ENCODE assay signal across 26 cellular contexts in the genomic region with DNA sequence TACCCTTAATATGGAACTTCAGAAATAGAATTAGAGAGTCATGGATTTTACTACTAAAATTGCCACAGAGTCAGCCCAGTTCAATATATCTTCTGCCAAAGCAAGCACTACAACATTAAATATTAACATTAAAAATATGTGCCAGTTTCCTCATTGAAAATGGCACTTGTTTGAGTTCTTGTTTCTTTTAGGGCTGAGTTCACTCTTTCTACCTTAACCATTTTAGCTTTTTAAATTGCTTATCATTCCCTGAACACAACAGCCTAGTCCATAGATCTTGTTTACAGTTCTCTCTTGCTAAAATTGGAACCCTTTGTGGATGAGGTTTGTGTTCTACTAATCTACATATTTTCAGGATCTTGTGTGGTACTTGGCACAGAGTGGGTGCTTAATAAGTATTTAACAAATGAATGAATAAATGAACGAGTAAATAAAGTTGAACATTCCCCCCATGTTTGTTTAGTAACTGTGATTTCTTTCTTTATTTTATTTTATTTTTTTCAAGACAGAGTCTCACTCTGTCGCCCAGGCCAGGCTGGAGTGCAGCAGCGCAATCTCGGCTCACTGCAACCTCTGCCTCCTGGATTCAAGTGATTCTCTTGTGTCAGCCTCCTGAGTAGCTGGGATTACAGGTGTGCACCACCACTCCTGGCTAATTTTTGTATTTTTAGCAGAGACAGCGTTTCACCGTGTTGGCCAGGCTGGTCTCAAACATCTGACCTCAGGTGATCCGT. TPM values are rescaled to one million over a fixed set of nuclear protein-coding genes. Genes with fewer than 3 reads are reported as not detected.
A peak's percentile ranks its signal among the peaks of the same experiment; 100 is the strongest.
DNase-seq lines count a peak whose midpoint lies in the region; ATAC-seq, FAIRE-seq and TF ChIP-seq lines count a peak whose summit lies in the region.
"Had no signal": no experiment of that assay in that cellular context is flagged by ENCODE, and none has a peak within 500 bp of the region (broad histone marks: within the 10 kb centered on the region; RNA-seq: fewer than 3 reads in every experiment).

No MANE protein-coding gene starts in this region.

- POLR2A ChIA-PET in HepG2 (lab: Yijun Ruan, JAX) = no interaction called here

- H3K36me3 ChIP-seq in liver (ENCODE audit: control insufficient read depth in 4 of 4, insufficient read depth in 3 of 4, low read depth in 1 of 4, low read length in 3 of 4) = no peaks in the 10 kb centered on the region
- H3K36me3 ChIP-seq in HepG2 (replicated peaks in 1 of 2; ENCODE audit: control insufficient read depth in 1 of 2, insufficient read depth in 2 of 2, low read length in 2 of 2) = no peaks in the 10 kb centered on the region
- no peaks in the 10 kb centered on the region for H3K36me3 ChIP-seq in left lung
- H3K36me3 ChIP-seq: BE2C, SJSA1 had no signal

- DNase-seq in HepG2 (ENCODE audit: low spot score) (no peak), left lung (no peak), inferior parietal cortex (ENCODE audit: extremely low spot score) (no peak), immature natural killer cell (no peak)
- no peak for DNase-seq in stimulated activated CD4-positive, alpha-beta T cell treated with anti-CD3 and anti-CD28 coated beads, Interleukin-4, amount 100 ng/mL, for 1 hour
- DNase-seq: 8988T; ACHN; BE2C; CD4-positive, CD25-positive, alpha-beta regulatory T cell; DMS153; DND-41; Kasumi-1; NCI-H1105 treated with DMSO at 0.1 percent for 48 hours; NCI-H1930; NCI-H446; NCI-H524 treated with DMSO at 0.1 percent for 48 hours; NK-92 treated with Interleukin-12 subunit alpha and Interleukin-12 subunit beta, amount 100 ng/mL, for 24 hours; Right ventricle myocardium superior had no signal

- H3K27ac ChIP-seq in liver (ENCODE audit: low read depth in 1 of 2, low read length in 2 of 2) (peak overlapping the region in 1 of 2 donors; percentile 23), HepG2 (ENCODE audit: extremely low read length, insufficient read depth, low read length) (no peak overlapping the region), VCaP (peak overlapping the region; percentile 66), left lung (no peak overlapping the region)
- H3K27ac ChIP-seq: SJSA1 had no signal

- no peaks in the 10 kb centered on the region for H3K36me3 Mint-ChIP-seq in immature natural killer cell
- H3K36me3 Mint-ChIP-seq: CD4-positive, CD25-positive, alpha-beta regulatory T cell had no signal

- no peaks in the 10 kb centered on the region for H4K20me1 ChIP-seq in HepG2 (ENCODE audit: insufficient read depth, low read length)

- intact Hi-C loops in HepG2 (cut with micrococcal nuclease; ENCODE audit: unreplicated experiment) (no loop called here), left lung (cut with DNase I) (no loop called here)

- no TSS peak for BruUV-seq in HepG2 (replicated peaks; lab: Mats Ljungman, UMichigan)

- in situ Hi-C loops in HepG2 (cut with HindIII; ENCODE audit: extremely low pct_ligation_motif_present, low pct_unique_long_range_greater_than_20kb) = no loop called here

- H3K4me3 Mint-ChIP-seq in immature natural killer cell = no peak overlapping the region
- H3K4me3 Mint-ChIP-seq: CD4-positive, CD25-positive, alpha-beta regulatory T cell had no signal

- no peak overlapping the region for H3K4me2 ChIP-seq in HepG2 (ENCODE audit: low read depth, low read length)

- H3K27me3 Mint-ChIP-seq in immature natural killer cell (ENCODE audit: low read depth in 3 of 3) = peaks cover 0 to 4% (median 3%) of the 10 kb centered on the region in 3 donors

- TF ChIP-seq RAD21 in liver (IDR thresholded peaks at IDR 0.05) (peak in 1 of 2 donors; percentile 27), HepG2 (CRISPR knock-in tag; IDR thresholded peaks at IDR 0.05) (no peak)

- H3K9ac ChIP-seq in liver (ENCODE audit: low read depth in 1 of 2, low read length in 2 of 2) (no peak overlapping the region), HepG2 (ENCODE audit: insufficient read depth, low read depth, low read length) (no peak overlapping the region)

- H3K27me3 ChIP-seq in liver (ENCODE audit: control insufficient read depth in 4 of 4, insufficient read depth in 4 of 4, low read length in 3 of 4) (no peaks in the 10 kb centered on the region), HepG2 (ENCODE audit: control insufficient read depth in 1 of 2, insufficient read depth in 2 of 2, low read length in 2 of 2) (no peaks in the 10 kb centered on the region), left lung (no peaks in the 10 kb centered on the region)
- H3K27me3 ChIP-seq: BE2C, SJSA1 had no signal

- no peak overlapping the region for H3K27ac Mint-ChIP-seq in immature natural killer cell
- H3K27ac Mint-ChIP-seq: CD4-positive, CD25-positive, alpha-beta regulatory T cell had no signal

- H3K9me3 ChIP-seq in liver (ENCODE audit: control insufficient read depth in 4 of 4, low read length in 3 of 4) (no peaks in the 10 kb centered on the region), HepG2 (ENCODE audit: low read length) (no peaks in the 10 kb centered on the region), left lung (no peaks in the 10 kb centered on the region)
- H3K9me3 ChIP-seq: BE2C, SJSA1 had no signal

- no peak for TF ChIP-seq CTCF in liver (IDR thresholded peaks at IDR 0.05; ENCODE audit: low read depth, low read length, missing input control)
- TF ChIP-seq CTCF in HepG2 (CRISPR knock-in tag; IDR thresholded peaks at IDR 0.05) = no peak
- no peak for TF ChIP-seq CTCF in VCaP (conservative IDR thresholded peaks at IDR 0.05)
- TF ChIP-seq CTCF in left lung (IDR thresholded peaks at IDR 0.05) = no peak

- no peak overlapping the region for H2AFZ ChIP-seq in HepG2 (ENCODE audit: low read length)

- H3K4me3 ChIP-seq in liver (ENCODE audit: low read depth in 1 of 3, low read length in 3 of 3) (no peak overlapping the region), HepG2 (replicated peaks in 1 of 3; ENCODE audit: insufficient read depth in 1 of 3, low read depth in 2 of 3, low read length in 3 of 3) (no peak overlapping the region), left lung (no peak overlapping the region)
- H3K4me3 ChIP-seq: SJSA1 had no signal

- 64% methylated on average over 7 of the region's 7 CpGs for WGBS in liver
- 49% methylated on average over 7 of the region's 7 CpGs for WGBS in HepG2 (ENCODE audit: low lambda C conversion rate)

- no peak for ATAC-seq in HepG2
- ATAC-seq in left lung = peak; percentile 87
- ATAC-seq in HG03571 (IDR thresholded peaks at IDR 0.05; ENCODE audit: unreplicated experiment) = no peak
- ATAC-seq: HCT116 had no signal

- no peak for TF ChIP-seq POLR2A in HepG2 (IDR thresholded peaks at IDR 0.05; ENCODE audit: insufficient read depth in 1 of 2, low read depth in 2 of 2, low read length in 2 of 2)

- H3K9me3 Mint-ChIP-seq in immature natural killer cell = peaks cover 0 to 1% (median 0%) of the 10 kb centered on the region in 6 donors

- FAIRE-seq in HepG2 (lab: Jason Lieb, UNC) = no peak

- H3K79me2 ChIP-seq in HepG2 (ENCODE audit: insufficient read depth, low read length) = no peaks in the 10 kb centered on the region

- CTCF ChIA-PET in HepG2 (lab: Yijun Ruan, JAX; ENCODE audit: low intra/inter-chr PET ratio, low total read pairs) = no interaction called here

- no peaks in the 10 kb centered on the region for H3K4me1 Mint-ChIP-seq in immature natural killer cell
- H3K4me1 Mint-ChIP-seq: CD4-positive, CD25-positive, alpha-beta regulatory T cell had no signal

- no peak for TF ChIP-seq EP300 in HepG2 (IDR thresholded peaks at IDR 0.05; ENCODE audit: low read depth in 2 of 2, low read length in 2 of 2)
- TF ChIP-seq EP300 in HepG2 (CRISPR knock-in tag; IDR thresholded peaks at IDR 0.05; ENCODE audit: borderline replicate concordance) = no peak

- peaks cover 0 to 11% (median 4%) of the 10 kb centered on the region in 4 donors for H3K4me1 ChIP-seq in liver (ENCODE audit: control insufficient read depth in 4 of 4, insufficient read depth in 4 of 4, low read length in 3 of 4)
- H3K4me1 ChIP-seq in HepG2 (ENCODE audit: insufficient read depth, low read length) = 0 out of 2 replicates have a peak, but pooled peaks cover 6% of the 10 kb centered on the region
- no peaks in the 10 kb centered on the region for H3K4me1 ChIP-seq in left lung

TF ChIP-seq in liver, 16 proteins besides CTCF, POLR2A, EP300 and RAD21 (continues in another document):
- TF ChIP-seq YY1 (IDR thresholded peaks at IDR 0.05) (peak; percentile 71), TAF1 (conservative IDR thresholded peaks at IDR 0.05) (no peak)

TF ChIP-seq in HepG2, 621 proteins besides CTCF, POLR2A, EP300 and RAD21:
- no peak for TF ChIP-seq ZSCAN20 (CRISPR knock-in tag; IDR thresholded peaks at IDR 0.05; ENCODE audit: borderline replicate concordance)
- no peak for TF ChIP-seq ZKSCAN8 (CRISPR knock-in tag; IDR thresholded peaks at IDR 0.05; ENCODE audit: borderline replicate concordance)
- no peak for TF ChIP-seq ZNF33A (CRISPR knock-in tag; IDR thresholded peaks at IDR 0.05; ENCODE audit: borderline replicate concordance)
- no peak for TF ChIP-seq POLR2G (IDR thresholded peaks at IDR 0.05; ENCODE audit: low read depth, low read length)

RNA-seq across cellular contexts. Expression of a gene that starts 46.0 kb away (rescaled TPM):
- total RNA-seq in liver (under 1 TPM in 1 of 2 donors, not detected in 1; under 0.01 TPM), HepG2 (2016; rRNA removed; fragmentation: Illumina TruSeq; extraction: Trizol) (not detected in 2 replicates), left lung (not detected)
- polyA plus RNA-seq in liver (under 1 TPM; under 0.01 to 0.01 TPM), HepG2 (2011; rRNA removed) (not detected in 2 replicates), immature natural killer cell (not detected)
- not detected in 2 replicates for total RNA-seq in HepG2 (2016; cell fraction: cytosol; rRNA removed; fragmentation: Illumina TruSeq; extraction: Trizol; ENCODE audit: low read depth)
- not detected in 2 replicates for total RNA-seq in HepG2 (2016; cell fraction: insoluble cytoplasmic fraction; rRNA removed; fragmentation: Illumina TruSeq; extraction: Trizol)
- total RNA-seq in HepG2 (2016; cell fraction: membrane; rRNA removed; fragmentation: Illumina TruSeq; extraction: Trizol) = not detected in 2 replicates
- total RNA-seq in HepG2 (2016; cell fraction: nucleus; rRNA removed; fragmentation: Illumina TruSeq; extraction: Trizol) = not detected in 2 replicates
- polyA plus RNA-seq in HepG2 (2011; cell fraction: cytosol; rRNA removed) = not detected in 2 replicates
- polyA plus RNA-seq in HepG2 (2011; cell fraction: nucleus; rRNA removed) = not detected in 2 replicates
- polyA plus RNA-seq in HepG2 (2012) = not detected in 2 replicates
- not detected in 2 replicates for polyA plus RNA-seq in HepG2 (2016; cell fraction: cytosol; fragmentation: Illumina TruSeq; extraction: Trizol; ENCODE audit: low read depth)
- polyA plus RNA-seq in HepG2 (2016; cell fraction: insoluble cytoplasmic fraction; fragmentation: Illumina TruSeq; extraction: Trizol; ENCODE audit: low read depth) = not detected in 2 replicates
- polyA plus RNA-seq in HepG2 (2016; cell fraction: membrane; fragmentation: Illumina TruSeq; extraction: Trizol; ENCODE audit: low read depth) = not detected in 2 replicates
- polyA plus RNA-seq in HepG2 (2016; cell fraction: nucleus; fragmentation: Illumina TruSeq; extraction: Trizol; ENCODE audit: insufficient read depth, low read depth) = not detected in 2 replicates
- 0.02 TPM in 1 of 2 replicates, not detected in the other for polyA minus RNA-seq in HepG2 (2011; rRNA and poly(A)+ RNA removed; ENCODE audit: low replicate concordance)
- not detected in 2 replicates for polyA minus RNA-seq in HepG2 (2011; cell fraction: cytosol; rRNA and poly(A)+ RNA removed)
- polyA minus RNA-seq in HepG2 (2011; cell fraction: nucleus; rRNA and poly(A)+ RNA removed) = not detected in 2 replicates
- total RNA-seq: CD4-positive, CD25-positive, alpha-beta regulatory T cell; H4; HT-29; MCF 10A; Right ventricle myocardium superior; SJSA1 had no signal
- polyA plus RNA-seq: CD4-positive, CD25-positive, alpha-beta regulatory T cell had no signal
